ENCODE assay signal across 1 cellular context in genomic region chr5:102759289-102759688, GRCh38.
TF ChIP-seq lines count a peak whose summit lies in the region.

No MANE protein-coding gene starts in this region.

TF ChIP-seq in SK-N-SH treated with all-trans-retinoic acid at 6 μM for 48 hours, 23 proteins besides CTCF, POLR2A, EP300 and RAD21 (continued from another document):
- TF ChIP-seq POU6F1 (CRISPR knock-in tag; IDR thresholded peaks at IDR 0.05; ENCODE audit: borderline replicate concordance, low read depth), result no peak
- TF ChIP-seq ZFP3 (CRISPR knock-in tag; IDR thresholded peaks at IDR 0.05), result no peak
- no peak for TF ChIP-seq ZNF8 (CRISPR knock-in tag; IDR thresholded peaks at IDR 0.05)
- no peak for TF ChIP-seq GLIS3 (CRISPR knock-in tag; IDR thresholded peaks at IDR 0.05)
